In the genomic region with DNA sequence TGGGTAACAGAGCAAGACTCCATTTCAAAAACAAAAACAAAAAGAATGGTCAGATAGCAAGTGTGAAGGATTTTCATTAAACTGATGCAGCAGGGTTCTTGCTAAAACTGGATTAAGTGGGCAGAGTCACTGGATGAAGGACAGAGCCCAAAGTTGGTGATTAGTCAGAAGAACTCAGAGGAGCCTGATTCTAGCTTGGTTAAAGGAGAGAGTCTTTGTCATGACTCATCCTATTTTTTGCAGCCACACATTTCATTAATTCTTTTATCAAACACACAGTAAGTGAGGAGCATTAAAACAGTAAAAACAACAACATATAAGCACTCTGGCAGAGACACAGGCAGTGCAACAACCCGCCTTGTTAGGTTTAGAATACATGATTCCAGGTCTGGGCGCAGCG, we compare ENCODE assay signal across 1 cellular context.
TF ChIP-seq lines count a peak whose summit lies in the region.

No MANE protein-coding gene starts in this region.

TF ChIP-seq in GM23338, 12 proteins besides CTCF, POLR2A, EP300 and RAD21 (continued from another document):
- TF ChIP-seq, protein P1, sequence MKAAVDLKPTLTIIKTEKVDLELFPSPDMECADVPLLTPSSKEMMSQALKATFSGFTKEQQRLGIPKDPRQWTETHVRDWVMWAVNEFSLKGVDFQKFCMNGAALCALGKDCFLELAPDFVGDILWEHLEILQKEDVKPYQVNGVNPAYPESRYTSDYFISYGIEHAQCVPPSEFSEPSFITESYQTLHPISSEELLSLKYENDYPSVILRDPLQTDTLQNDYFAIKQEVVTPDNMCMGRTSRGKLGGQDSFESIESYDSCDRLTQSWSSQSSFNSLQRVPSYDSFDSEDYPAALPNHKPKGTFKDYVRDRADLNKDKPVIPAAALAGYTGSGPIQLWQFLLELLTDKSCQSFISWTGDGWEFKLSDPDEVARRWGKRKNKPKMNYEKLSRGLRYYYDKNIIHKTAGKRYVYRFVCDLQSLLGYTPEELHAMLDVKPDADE (IDR thresholded peaks at IDR 0.05) = no peak
- TF ChIP-seq, protein P2, sequence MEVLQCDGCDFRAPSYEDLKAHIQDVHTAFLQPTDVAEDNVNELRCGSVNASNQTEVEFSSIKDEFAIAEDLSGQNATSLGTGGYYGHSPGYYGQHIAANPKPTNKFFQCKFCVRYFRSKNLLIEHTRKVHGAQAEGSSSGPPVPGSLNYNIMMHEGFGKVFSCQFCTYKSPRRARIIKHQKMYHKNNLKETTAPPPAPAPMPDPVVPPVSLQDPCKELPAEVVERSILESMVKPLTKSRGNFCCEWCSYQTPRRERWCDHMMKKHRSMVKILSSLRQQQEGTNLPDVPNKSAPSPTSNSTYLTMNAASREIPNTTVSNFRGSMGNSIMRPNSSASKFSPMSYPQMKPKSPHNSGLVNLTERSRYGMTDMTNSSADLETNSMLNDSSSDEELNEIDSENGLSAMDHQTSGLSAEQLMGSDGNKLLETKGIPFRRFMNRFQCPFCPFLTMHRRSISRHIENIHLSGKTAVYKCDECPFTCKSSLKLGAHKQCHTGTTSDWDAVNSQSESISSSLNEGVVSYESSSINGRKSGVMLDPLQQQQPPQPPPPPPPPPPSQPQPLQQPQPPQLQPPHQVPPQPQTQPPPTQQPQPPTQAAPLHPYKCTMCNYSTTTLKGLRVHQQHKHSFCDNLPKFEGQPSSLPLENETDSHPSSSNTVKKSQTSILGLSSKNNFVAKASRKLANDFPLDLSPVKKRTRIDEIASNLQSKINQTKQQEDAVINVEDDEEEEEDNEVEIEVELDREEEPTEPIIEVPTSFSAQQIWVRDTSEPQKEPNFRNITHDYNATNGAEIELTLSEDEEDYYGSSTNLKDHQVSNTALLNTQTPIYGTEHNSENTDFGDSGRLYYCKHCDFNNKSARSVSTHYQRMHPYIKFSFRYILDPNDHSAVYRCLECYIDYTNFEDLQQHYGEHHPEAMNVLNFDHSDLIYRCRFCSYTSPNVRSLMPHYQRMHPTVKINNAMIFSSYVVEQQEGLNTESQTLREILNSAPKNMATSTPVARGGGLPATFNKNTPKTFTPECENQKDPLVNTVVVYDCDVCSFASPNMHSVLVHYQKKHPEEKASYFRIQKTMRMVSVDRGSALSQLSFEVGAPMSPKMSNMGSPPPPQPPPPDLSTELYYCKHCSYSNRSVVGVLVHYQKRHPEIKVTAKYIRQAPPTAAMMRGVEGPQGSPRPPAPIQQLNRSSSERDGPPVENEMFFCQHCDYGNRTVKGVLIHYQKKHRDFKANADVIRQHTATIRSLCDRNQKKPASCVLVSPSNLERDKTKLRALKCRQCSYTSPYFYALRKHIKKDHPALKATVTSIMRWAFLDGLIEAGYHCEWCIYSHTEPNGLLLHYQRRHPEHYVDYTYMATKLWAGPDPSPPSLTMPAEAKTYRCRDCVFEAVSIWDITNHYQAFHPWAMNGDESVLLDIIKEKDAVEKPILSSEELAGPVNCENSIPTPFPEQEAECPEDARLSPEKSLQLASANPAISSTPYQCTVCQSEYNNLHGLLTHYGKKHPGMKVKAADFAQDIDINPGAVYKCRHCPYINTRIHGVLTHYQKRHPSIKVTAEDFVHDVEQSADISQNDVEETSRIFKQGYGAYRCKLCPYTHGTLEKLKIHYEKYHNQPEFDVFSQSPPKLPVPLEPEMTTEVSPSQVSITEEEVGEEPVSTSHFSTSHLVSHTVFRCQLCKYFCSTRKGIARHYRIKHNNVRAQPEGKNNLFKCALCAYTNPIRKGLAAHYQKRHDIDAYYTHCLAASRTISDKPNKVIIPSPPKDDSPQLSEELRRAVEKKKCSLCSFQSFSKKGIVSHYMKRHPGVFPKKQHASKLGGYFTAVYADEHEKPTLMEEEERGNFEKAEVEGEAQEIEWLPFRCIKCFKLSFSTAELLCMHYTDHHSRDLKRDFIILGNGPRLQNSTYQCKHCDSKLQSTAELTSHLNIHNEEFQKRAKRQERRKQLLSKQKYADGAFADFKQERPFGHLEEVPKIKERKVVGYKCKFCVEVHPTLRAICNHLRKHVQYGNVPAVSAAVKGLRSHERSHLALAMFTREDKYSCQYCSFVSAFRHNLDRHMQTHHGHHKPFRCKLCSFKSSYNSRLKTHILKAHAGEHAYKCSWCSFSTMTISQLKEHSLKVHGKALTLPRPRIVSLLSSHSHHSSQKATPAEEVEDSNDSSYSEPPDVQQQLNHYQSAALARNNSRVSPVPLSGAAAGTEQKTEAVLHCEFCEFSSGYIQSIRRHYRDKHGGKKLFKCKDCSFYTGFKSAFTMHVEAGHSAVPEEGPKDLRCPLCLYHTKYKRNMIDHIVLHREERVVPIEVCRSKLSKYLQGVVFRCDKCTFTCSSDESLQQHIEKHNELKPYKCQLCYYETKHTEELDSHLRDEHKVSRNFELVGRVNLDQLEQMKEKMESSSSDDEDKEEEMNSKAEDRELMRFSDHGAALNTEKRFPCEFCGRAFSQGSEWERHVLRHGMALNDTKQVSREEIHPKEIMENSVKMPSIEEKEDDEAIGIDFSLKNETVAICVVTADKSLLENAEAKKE (CRISPR knock-in tag; IDR thresholded peaks at IDR 0.05) = no peak
- TF ChIP-seq CREB1 (CRISPR knock-in tag; IDR thresholded peaks at IDR 0.05; ENCODE audit: low read depth) = no peak
- no peak for TF ChIP-seq JUNB (IDR thresholded peaks at IDR 0.05; ENCODE audit: unreplicated experiment)
- no peak for TF ChIP-seq ZNF114 (CRISPR knock-in tag; IDR thresholded peaks at IDR 0.05)
- TF ChIP-seq STAT1 (IDR thresholded peaks at IDR 0.05; ENCODE audit: unreplicated experiment) = no peak
- no peak for TF ChIP-seq NANOG (IDR thresholded peaks at IDR 0.05; ENCODE audit: borderline replicate concordance)
- TF ChIP-seq POLR2AphosphoS5 (IDR thresholded peaks at IDR 0.05; ENCODE audit: low read depth) = no peak
- no peak for TF ChIP-seq ZNF331 (CRISPR knock-in tag; IDR thresholded peaks at IDR 0.05; ENCODE audit: low read depth)
